In the genomic region with DNA sequence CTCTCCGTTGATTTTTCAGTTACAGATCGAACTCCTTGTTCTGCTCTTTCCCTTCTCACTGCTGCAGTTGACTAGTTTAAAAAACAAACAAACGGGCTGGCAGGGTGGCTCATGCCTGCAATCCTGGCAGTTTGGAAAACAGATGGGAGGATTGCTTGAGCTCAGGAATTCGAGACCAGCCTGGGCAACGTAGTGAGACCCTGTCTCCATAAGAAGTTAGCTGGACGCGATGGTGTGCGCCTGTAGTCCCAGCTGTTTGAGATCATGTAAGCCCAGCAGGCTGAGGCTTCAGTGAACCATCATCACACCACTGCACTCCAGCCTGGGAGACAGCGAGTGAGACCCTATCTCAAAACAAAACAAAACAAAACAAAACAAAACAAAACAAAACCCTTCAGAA, we compare ENCODE assay signal across 1 cellular context.
TF ChIP-seq lines count a peak whose summit lies in the region.

No MANE protein-coding gene starts in this region.

TF ChIP-seq in SK-N-SH treated with all-trans-retinoic acid at 6 μM for 48 hours, 23 proteins besides CTCF, POLR2A, EP300 and RAD21 (continued from another document):
- TF ChIP-seq, protein P1, sequence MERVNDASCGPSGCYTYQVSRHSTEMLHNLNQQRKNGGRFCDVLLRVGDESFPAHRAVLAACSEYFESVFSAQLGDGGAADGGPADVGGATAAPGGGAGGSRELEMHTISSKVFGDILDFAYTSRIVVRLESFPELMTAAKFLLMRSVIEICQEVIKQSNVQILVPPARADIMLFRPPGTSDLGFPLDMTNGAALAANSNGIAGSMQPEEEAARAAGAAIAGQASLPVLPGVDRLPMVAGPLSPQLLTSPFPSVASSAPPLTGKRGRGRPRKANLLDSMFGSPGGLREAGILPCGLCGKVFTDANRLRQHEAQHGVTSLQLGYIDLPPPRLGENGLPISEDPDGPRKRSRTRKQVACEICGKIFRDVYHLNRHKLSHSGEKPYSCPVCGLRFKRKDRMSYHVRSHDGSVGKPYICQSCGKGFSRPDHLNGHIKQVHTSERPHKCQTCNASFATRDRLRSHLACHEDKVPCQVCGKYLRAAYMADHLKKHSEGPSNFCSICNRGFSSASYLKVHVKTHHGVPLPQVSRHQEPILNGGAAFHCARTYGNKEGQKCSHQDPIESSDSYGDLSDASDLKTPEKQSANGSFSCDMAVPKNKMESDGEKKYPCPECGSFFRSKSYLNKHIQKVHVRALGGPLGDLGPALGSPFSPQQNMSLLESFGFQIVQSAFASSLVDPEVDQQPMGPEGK (CRISPR knock-in tag; IDR thresholded peaks at IDR 0.05; ENCODE audit: borderline replicate concordance): no peak
- TF ChIP-seq, protein P2, sequence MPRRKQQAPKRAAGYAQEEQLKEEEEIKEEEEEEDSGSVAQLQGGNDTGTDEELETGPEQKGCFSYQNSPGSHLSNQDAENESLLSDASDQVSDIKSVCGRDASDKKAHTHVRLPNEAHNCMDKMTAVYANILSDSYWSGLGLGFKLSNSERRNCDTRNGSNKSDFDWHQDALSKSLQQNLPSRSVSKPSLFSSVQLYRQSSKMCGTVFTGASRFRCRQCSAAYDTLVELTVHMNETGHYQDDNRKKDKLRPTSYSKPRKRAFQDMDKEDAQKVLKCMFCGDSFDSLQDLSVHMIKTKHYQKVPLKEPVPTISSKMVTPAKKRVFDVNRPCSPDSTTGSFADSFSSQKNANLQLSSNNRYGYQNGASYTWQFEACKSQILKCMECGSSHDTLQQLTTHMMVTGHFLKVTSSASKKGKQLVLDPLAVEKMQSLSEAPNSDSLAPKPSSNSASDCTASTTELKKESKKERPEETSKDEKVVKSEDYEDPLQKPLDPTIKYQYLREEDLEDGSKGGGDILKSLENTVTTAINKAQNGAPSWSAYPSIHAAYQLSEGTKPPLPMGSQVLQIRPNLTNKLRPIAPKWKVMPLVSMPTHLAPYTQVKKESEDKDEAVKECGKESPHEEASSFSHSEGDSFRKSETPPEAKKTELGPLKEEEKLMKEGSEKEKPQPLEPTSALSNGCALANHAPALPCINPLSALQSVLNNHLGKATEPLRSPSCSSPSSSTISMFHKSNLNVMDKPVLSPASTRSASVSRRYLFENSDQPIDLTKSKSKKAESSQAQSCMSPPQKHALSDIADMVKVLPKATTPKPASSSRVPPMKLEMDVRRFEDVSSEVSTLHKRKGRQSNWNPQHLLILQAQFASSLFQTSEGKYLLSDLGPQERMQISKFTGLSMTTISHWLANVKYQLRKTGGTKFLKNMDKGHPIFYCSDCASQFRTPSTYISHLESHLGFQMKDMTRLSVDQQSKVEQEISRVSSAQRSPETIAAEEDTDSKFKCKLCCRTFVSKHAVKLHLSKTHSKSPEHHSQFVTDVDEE (CRISPR knock-in tag; IDR thresholded peaks at IDR 0.05): no peak
